Comparison of ENCODE assay signal across 26 cellular contexts in the genomic region with DNA sequence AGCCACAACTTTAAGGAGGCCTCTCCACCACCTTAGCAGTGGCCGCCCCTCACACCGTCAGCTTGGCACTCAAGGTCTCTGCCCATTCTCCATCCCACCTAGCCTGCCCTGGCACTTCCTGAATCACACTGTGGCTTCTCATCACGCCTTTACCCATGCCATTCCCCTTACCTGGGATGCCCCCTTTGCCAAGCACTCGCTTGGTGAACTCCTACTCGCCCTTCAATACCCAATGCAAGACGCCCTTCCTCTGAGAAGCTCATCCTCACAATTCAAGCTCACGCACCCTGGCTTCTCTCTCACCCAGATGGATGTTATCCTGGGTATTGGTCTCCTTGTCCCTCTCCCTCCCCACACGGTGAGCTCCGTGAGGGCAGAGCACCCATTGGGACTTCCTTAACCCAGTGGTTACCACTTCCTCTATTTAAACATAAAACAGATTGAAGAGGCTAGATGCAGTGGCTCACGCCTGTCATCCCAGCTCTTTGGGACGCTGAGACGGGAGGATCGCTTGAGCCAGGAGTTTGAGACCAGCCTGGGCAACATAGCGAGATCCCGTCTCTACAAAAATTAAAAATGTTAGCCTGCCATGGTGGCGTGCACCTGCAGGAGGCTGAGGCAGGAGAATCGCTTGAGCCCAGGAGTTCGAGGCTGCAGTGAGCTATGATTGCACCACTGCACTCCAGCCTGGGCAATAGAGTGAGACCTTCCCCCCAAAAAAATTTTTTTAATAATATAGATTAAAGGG. TPM values are rescaled to one million over a fixed set of nuclear protein-coding genes. Genes with fewer than 3 reads are reported as not detected.
DNase-seq lines count a peak whose midpoint lies in the region; ATAC-seq and TF ChIP-seq lines count a peak whose summit lies in the region.
"Had no signal": no experiment of that assay in that cellular context is flagged by ENCODE, and none has a peak within 500 bp of the region (broad histone marks: within the 10 kb centered on the region; RNA-seq: fewer than 3 reads in every experiment).

No MANE protein-coding gene starts in this region.

- no peaks in the 10 kb centered on the region for H3K27me3 Mint-ChIP-seq in activated CD8-positive, alpha-beta T cell treated with anti-CD3 and anti-CD28 coated beads, Interleukin-2, amount 10 ng/mL, durations not matched to agents 7 days and 5 days (ENCODE audit: low read depth)
- no peaks in the 10 kb centered on the region for H3K27me3 Mint-ChIP-seq in activated CD8-positive, alpha-beta T cell treated with anti-CD3 and anti-CD28 coated beads for 36 hours
- no peaks in the 10 kb centered on the region for H3K27me3 Mint-ChIP-seq in endothelial cell (ENCODE audit: unreplicated experiment)
- no peaks in the 10 kb centered on the region for H3K27me3 Mint-ChIP-seq in stimulated activated naive B cell treated with anti-CD40 and anti-IgM and Interleukin-4, amounts not matched to agents 10 μg/mL and 1 μg/mL and 100 μg/mL, for 72 hours
- H3K27me3 Mint-ChIP-seq: activated T-helper 17 cell treated with anti-CD3 and anti-CD28 coated beads, Interleukin-2, amount 50 U/mL, for 72 hours had no signal

- no peaks in the 10 kb centered on the region for H3K9me3 Mint-ChIP-seq in activated CD8-positive, alpha-beta T cell treated with anti-CD3 and anti-CD28 coated beads, Interleukin-2, amount 10 ng/mL, durations not matched to agents 7 days and 5 days (ENCODE audit: insufficient read depth)
- no peaks in the 10 kb centered on the region for H3K9me3 Mint-ChIP-seq in activated CD8-positive, alpha-beta T cell treated with anti-CD3 and anti-CD28 coated beads for 36 hours
- H3K9me3 Mint-ChIP-seq in endothelial cell (ENCODE audit: unreplicated experiment): no peaks in the 10 kb centered on the region
- no peaks in the 10 kb centered on the region for H3K9me3 Mint-ChIP-seq in stimulated activated naive B cell treated with anti-CD40 and anti-IgM and Interleukin-4, amounts not matched to agents 10 μg/mL and 1 μg/mL and 100 μg/mL, for 72 hours
- H3K9me3 Mint-ChIP-seq: activated T-helper 17 cell treated with anti-CD3 and anti-CD28 coated beads, Interleukin-2, amount 50 U/mL, for 72 hours; brain had no signal

- POLR2A ChIA-PET in activated CD8-positive, alpha-beta T cell treated with anti-CD3 and anti-CD28 coated beads, Interleukin-2, amount 10 ng/mL, durations not matched to agents 7 days and 5 days (lab: Charles Lee): interaction anchor here (0.7 to 1.3 kb wide), 4 partner anchors 20 to 190 kb away, joined by 3 to 6 read pairs (median 3); a partner anchor contains a TSS
- POLR2A ChIA-PET in activated CD8-positive, alpha-beta T cell treated with anti-CD3 and anti-CD28 coated beads for 36 hours (lab: Charles Lee): interaction anchor here (0.7 to 1.7 kb wide), 7 partner anchors 10 to 162 kb away, joined by 3 to 5 read pairs (median 4); a partner anchor contains a TSS

- no peak overlapping the region for H3K4me3 Mint-ChIP-seq in activated CD8-positive, alpha-beta T cell treated with anti-CD3 and anti-CD28 coated beads, Interleukin-2, amount 10 ng/mL, durations not matched to agents 7 days and 5 days
- H3K4me3 Mint-ChIP-seq in activated CD8-positive, alpha-beta T cell treated with anti-CD3 and anti-CD28 coated beads for 36 hours: no peak overlapping the region
- H3K4me3 Mint-ChIP-seq in endothelial cell (ENCODE audit: unreplicated experiment): peak overlapping the region; percentile 34
- H3K4me3 Mint-ChIP-seq in stimulated activated naive B cell treated with anti-CD40 and anti-IgM and Interleukin-4, amounts not matched to agents 10 μg/mL and 1 μg/mL and 100 μg/mL, for 72 hours: no peak overlapping the region
- H3K4me3 Mint-ChIP-seq: activated T-helper 17 cell treated with anti-CD3 and anti-CD28 coated beads, Interleukin-2, amount 50 U/mL, for 72 hours; brain had no signal

- intact Hi-C loops in activated CD8-positive, alpha-beta T cell treated with anti-CD3 and anti-CD28 coated beads for 36 hours (cut with micrococcal nuclease): loop anchor here (5.0 kb wide), 1 partner anchor 86 kb away; no protein-coding TSS in a partner anchor

- no peak for DNase-seq in activated CD8-positive, alpha-beta T cell treated with anti-CD3 and anti-CD28 coated beads, Interleukin-2, amount 10 ng/mL, durations not matched to agents 7 days and 5 days
- DNase-seq in activated CD8-positive, alpha-beta T cell treated with anti-CD3 and anti-CD28 coated beads for 36 hours: no peak
- DNase-seq in MV-4-11 (lab: John Stamatoyannopoulos, UW): peak; percentile 79
- DNase-seq in endothelial cell (ENCODE audit: low spot score): no peak
- no peak for DNase-seq in stimulated activated naive B cell treated with anti-CD40 and anti-IgM and Interleukin-4, amounts not matched to agents 10 μg/mL and 1 μg/mL and 100 μg/mL, for 72 hours
- DNase-seq in hippocampal formation (lab: John Stamatoyannopoulos, UW): no peak
- DNase-seq in stimulated activated CD4-positive, alpha-beta T cell treated with anti-CD3 and anti-CD28 coated beads, Interleukin-1b, Interleukin-23, amount 100 ng/mL, for 48 hours: no peak
- DNase-seq: effector memory CD4-positive, alpha-beta T cell; esophagus squamous epithelium; kidney; NCI-H187 treated with DMSO at 0.1 percent for 48 hours; NCI-H748 treated with DMSO at 0.1 percent for 48 hours; retina; Right ventricle myocardium superior had no signal

- CTCF ChIA-PET in activated CD8-positive, alpha-beta T cell treated with anti-CD3 and anti-CD28 coated beads, Interleukin-2, amount 10 ng/mL, durations not matched to agents 7 days and 5 days (lab: Charles Lee): interaction anchor here (0.6 to 3.8 kb wide), 34 partner anchors 9 to 260 kb away, joined by 3 to 49 read pairs (median 5); a partner anchor contains a TSS
- CTCF ChIA-PET in activated CD8-positive, alpha-beta T cell treated with anti-CD3 and anti-CD28 coated beads for 36 hours (lab: Charles Lee): interaction anchor here (0.6 to 7.1 kb wide), 41 partner anchors 8 to 260 kb away, joined by 3 to 84 read pairs (median 4); a partner anchor contains a TSS

- no peak for ATAC-seq in activated CD8-positive, alpha-beta T cell treated with anti-CD3 and anti-CD28 coated beads, Interleukin-2, amount 10 ng/mL, durations not matched to agents 7 days and 5 days
- no peak for ATAC-seq in activated CD8-positive, alpha-beta T cell treated with anti-CD3 and anti-CD28 coated beads for 36 hours
- peak; percentile 35 to 48 for ATAC-seq in stimulated activated naive B cell treated with anti-CD40 and anti-IgM and Interleukin-4, amounts not matched to agents 10 μg/mL and 1 μg/mL and 100 μg/mL, for 72 hours (replicated peaks)
- no peak for ATAC-seq in HG02571 (IDR thresholded peaks at IDR 0.05; ENCODE audit: unreplicated experiment)
- ATAC-seq: gastroesophageal sphincter had no signal

- peaks cover 43% of the 10 kb centered on the region for H3K4me1 Mint-ChIP-seq in activated CD8-positive, alpha-beta T cell treated with anti-CD3 and anti-CD28 coated beads, Interleukin-2, amount 10 ng/mL, durations not matched to agents 7 days and 5 days (ENCODE audit: low read depth)
- peaks cover 19% of the 10 kb centered on the region for H3K4me1 Mint-ChIP-seq in activated CD8-positive, alpha-beta T cell treated with anti-CD3 and anti-CD28 coated beads for 36 hours (ENCODE audit: low read depth)
- peaks cover 4% of the 10 kb centered on the region for H3K4me1 Mint-ChIP-seq in endothelial cell (ENCODE audit: unreplicated experiment)
- peaks cover 14 to 36% of the 10 kb centered on the region in 2 donors for H3K4me1 Mint-ChIP-seq in stimulated activated naive B cell treated with anti-CD40 and anti-IgM and Interleukin-4, amounts not matched to agents 10 μg/mL and 1 μg/mL and 100 μg/mL, for 72 hours
- H3K4me1 Mint-ChIP-seq: brain had no signal

- peaks cover 50% of the 10 kb centered on the region for H3K36me3 Mint-ChIP-seq in activated CD8-positive, alpha-beta T cell treated with anti-CD3 and anti-CD28 coated beads, Interleukin-2, amount 10 ng/mL, durations not matched to agents 7 days and 5 days (ENCODE audit: low read depth)
- H3K36me3 Mint-ChIP-seq in activated CD8-positive, alpha-beta T cell treated with anti-CD3 and anti-CD28 coated beads for 36 hours (ENCODE audit: low read depth): peaks cover 46% of the 10 kb centered on the region
- H3K36me3 Mint-ChIP-seq in endothelial cell (ENCODE audit: low read depth, unreplicated experiment): peaks cover 10% of the 10 kb centered on the region
- H3K36me3 Mint-ChIP-seq in stimulated activated naive B cell treated with anti-CD40 and anti-IgM and Interleukin-4, amounts not matched to agents 10 μg/mL and 1 μg/mL and 100 μg/mL, for 72 hours: peaks cover 52 to 64% of the 10 kb centered on the region in 2 donors

- TF ChIP-seq CTCF in activated CD8-positive, alpha-beta T cell treated with anti-CD3 and anti-CD28 coated beads for 36 hours (IDR thresholded peaks at IDR 0.05): no peak
- TF ChIP-seq CTCF in endothelial cell (IDR thresholded peaks at IDR 0.05; ENCODE audit: unreplicated experiment): no peak

- H3K27ac Mint-ChIP-seq in activated CD8-positive, alpha-beta T cell treated with anti-CD3 and anti-CD28 coated beads, Interleukin-2, amount 10 ng/mL, durations not matched to agents 7 days and 5 days: peak overlapping the region; percentile 94
- H3K27ac Mint-ChIP-seq in activated CD8-positive, alpha-beta T cell treated with anti-CD3 and anti-CD28 coated beads for 36 hours: no peak overlapping the region
- H3K27ac Mint-ChIP-seq in endothelial cell (ENCODE audit: unreplicated experiment): no peak overlapping the region
- H3K27ac Mint-ChIP-seq in stimulated activated naive B cell treated with anti-CD40 and anti-IgM and Interleukin-4, amounts not matched to agents 10 μg/mL and 1 μg/mL and 100 μg/mL, for 72 hours: peak overlapping the region; percentile 87
- H3K27ac Mint-ChIP-seq: activated T-helper 17 cell treated with anti-CD3 and anti-CD28 coated beads, Interleukin-2, amount 50 U/mL, for 72 hours had no signal

RNA-seq across cellular contexts. Expression of a gene that starts 12.6 kb away (rescaled TPM):
- total RNA-seq in activated CD8-positive, alpha-beta T cell treated with anti-CD3 and anti-CD28 coated beads, Interleukin-2, amount 10 ng/mL, durations not matched to agents 7 days and 5 days: not detected
- total RNA-seq in activated CD8-positive, alpha-beta T cell treated with anti-CD3 and anti-CD28 coated beads for 36 hours: not detected
- total RNA-seq in endothelial cell (ENCODE audit: unreplicated experiment): 0.90 TPM
- total RNA-seq: activated T-helper 17 cell treated with anti-CD3 and anti-CD28 coated beads, Interleukin-2, amount 50 U/mL, for 72 hours; esophagus squamous epithelium; G401; gastroesophageal sphincter; H4; IMR-90; kidney; M059J; osteocyte; Right ventricle myocardium superior; smooth muscle cell; thyroid gland had no signal

RNA-seq across cellular contexts. Expression of a gene that starts 19.5 kb away (rescaled TPM):
- total RNA-seq in activated CD8-positive, alpha-beta T cell treated with anti-CD3 and anti-CD28 coated beads, Interleukin-2, amount 10 ng/mL, durations not matched to agents 7 days and 5 days: 10 to 100 TPM; 24.8 to 26.1 TPM
- 10 to 100 TPM; 25.5 to 25.8 TPM for total RNA-seq in activated CD8-positive, alpha-beta T cell treated with anti-CD3 and anti-CD28 coated beads for 36 hours
- 15.4 TPM for total RNA-seq in endothelial cell (ENCODE audit: unreplicated experiment)

RNA-seq across cellular contexts. Expression of a gene that starts 35.8 kb away (rescaled TPM):
- 10 to 100 TPM; 35.9 to 39.5 TPM for total RNA-seq in activated CD8-positive, alpha-beta T cell treated with anti-CD3 and anti-CD28 coated beads, Interleukin-2, amount 10 ng/mL, durations not matched to agents 7 days and 5 days
- 10 to 100 TPM; 13.6 to 14.8 TPM for total RNA-seq in activated CD8-positive, alpha-beta T cell treated with anti-CD3 and anti-CD28 coated beads for 36 hours
- not detected for total RNA-seq in endothelial cell (ENCODE audit: unreplicated experiment)
- total RNA-seq: G401, H4, IMR-90, M059J, myocyte, osteocyte, smooth muscle cell, thyroid gland had no signal

RNA-seq across cellular contexts. Expression of a gene that starts 37.1 kb away (rescaled TPM):
- total RNA-seq in activated CD8-positive, alpha-beta T cell treated with anti-CD3 and anti-CD28 coated beads, Interleukin-2, amount 10 ng/mL, durations not matched to agents 7 days and 5 days: not detected
- total RNA-seq in activated CD8-positive, alpha-beta T cell treated with anti-CD3 and anti-CD28 coated beads for 36 hours: 1 to 10 TPM; 7.2 to 7.3 TPM
- 9.7 TPM for total RNA-seq in endothelial cell (ENCODE audit: unreplicated experiment)

RNA-seq across cellular contexts. Expression of a gene that starts 38.0 kb away (rescaled TPM):
- total RNA-seq in activated CD8-positive, alpha-beta T cell treated with anti-CD3 and anti-CD28 coated beads, Interleukin-2, amount 10 ng/mL, durations not matched to agents 7 days and 5 days: 10 to 100 TPM; 26.7 to 27.7 TPM
- 10 to 100 TPM; 19.7 to 22.0 TPM for total RNA-seq in activated CD8-positive, alpha-beta T cell treated with anti-CD3 and anti-CD28 coated beads for 36 hours
- total RNA-seq in endothelial cell (ENCODE audit: unreplicated experiment): 19.0 TPM
- total RNA-seq: Right ventricle myocardium superior, thyroid gland had no signal

Comparison
In these comparisons a context has a peak if more than half of its experiments do, and no peak if none do; other contexts are left out.
1. H3K27ac Mint-ChIP-seq: peak in activated CD8-positive, alpha-beta T cell treated with anti-CD3 and anti-CD28 coated beads, Interleukin-2, amount 10 ng/mL, durations not matched to agents 7 days and 5 days (single experiment) and stimulated activated naive B cell treated with anti-CD40 and anti-IgM and Interleukin-4, amounts not matched to agents 10 μg/mL and 1 μg/mL and 100 μg/mL, for 72 hours (single experiment); none in activated CD8-positive, alpha-beta T cell treated with anti-CD3 and anti-CD28 coated beads for 36 hours (single experiment) and endothelial cell (single experiment).
2. ATAC-seq: peak in stimulated activated naive B cell treated with anti-CD40 and anti-IgM and Interleukin-4, amounts not matched to agents 10 μg/mL and 1 μg/mL and 100 μg/mL, for 72 hours (2 of 2); none in activated CD8-positive, alpha-beta T cell treated with anti-CD3 and anti-CD28 coated beads, Interleukin-2, amount 10 ng/mL, durations not matched to agents 7 days and 5 days (single experiment), activated CD8-positive, alpha-beta T cell treated with anti-CD3 and anti-CD28 coated beads for 36 hours (single experiment) and HG02571 (single experiment).
3. RNA of a gene that starts 35.8 kb away (total RNA-seq): 35.9 to 39.5 TPM in activated CD8-positive, alpha-beta T cell treated with anti-CD3 and anti-CD28 coated beads, Interleukin-2, amount 10 ng/mL, durations not matched to agents 7 days and 5 days and 13.6 to 14.8 TPM in activated CD8-positive, alpha-beta T cell treated with anti-CD3 and anti-CD28 coated beads for 36 hours; not detected in endothelial cell (single experiment); every median in the first group is over 10 times any median in the second.